14 cellular contexts compared by ENCODE assay signal in the genomic region with DNA sequence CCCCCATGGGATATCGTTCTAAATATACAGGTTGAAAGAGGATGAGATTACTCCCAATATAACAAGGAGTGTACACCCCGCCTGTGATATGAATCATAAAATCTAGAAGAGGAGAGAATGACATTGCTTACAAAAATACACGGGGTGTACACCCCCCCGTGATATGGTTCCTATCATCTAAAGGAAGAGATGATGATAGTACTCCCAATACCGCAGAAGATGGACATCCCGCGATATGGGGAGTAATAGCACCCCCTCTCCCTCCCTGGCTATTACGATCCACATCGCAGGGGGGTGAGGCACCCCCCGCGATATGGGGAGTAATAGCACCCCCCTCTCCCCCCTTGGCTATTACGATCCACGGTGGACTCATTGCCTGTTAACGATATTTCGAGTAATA.
DNase-seq lines count a peak whose midpoint lies in the region; ATAC-seq lines count a peak whose summit lies in the region.
"Had no signal": no experiment of that assay in that cellular context is flagged by ENCODE, and none has a peak within 500 bp of the region (broad histone marks: within the 10 kb centered on the region; RNA-seq: fewer than 3 reads in every experiment).

No MANE protein-coding gene starts in this region.

- CTCF ChIA-PET in activated CD4-positive, alpha-beta T cell treated with anti-CD3 and anti-CD28 coated beads, Interleukin-2, amount 10 ng/mL, durations not matched to agents 7 days and 5 days (lab: Charles Lee): no interaction called here

- no peak overlapping the region for H3K4me3 Mint-ChIP-seq in activated CD4-positive, alpha-beta T cell treated with anti-CD3 and anti-CD28 coated beads, Interleukin-2, amount 10 ng/mL, durations not matched to agents 24 days and 14 days
- H3K4me3 Mint-ChIP-seq in activated CD4-positive, alpha-beta T cell treated with anti-CD3 and anti-CD28 coated beads, Interleukin-2, amount 10 ng/mL, durations not matched to agents 7 days and 5 days: no peak overlapping the region
- no peak overlapping the region for H3K4me3 Mint-ChIP-seq in activated naive CD8-positive, alpha-beta T cell treated with anti-CD3 and anti-CD28 coated beads, Interleukin-2, amount 10 ng/mL, durations not matched to agents 7 days and 5 days
- H3K4me3 Mint-ChIP-seq in activated naive CD8-positive, alpha-beta T cell treated with anti-CD3 and anti-CD28 coated beads, Interleukin-2, amount 50 U/mL, for 24 hours: no peak overlapping the region
- no peak overlapping the region for H3K4me3 Mint-ChIP-seq in activated T-helper 17 cell treated with anti-CD3 and anti-CD28 coated beads, Interleukin-2, amount 50 U/mL, for 72 hours
- H3K4me3 Mint-ChIP-seq: CD4-positive, alpha-beta memory T cell had no signal

- H3K27me3 Mint-ChIP-seq in activated CD4-positive, alpha-beta T cell treated with anti-CD3 and anti-CD28 coated beads, Interleukin-2, amount 10 ng/mL, durations not matched to agents 24 days and 14 days: no peaks in the 10 kb centered on the region
- H3K27me3 Mint-ChIP-seq in activated CD4-positive, alpha-beta T cell treated with anti-CD3 and anti-CD28 coated beads, Interleukin-2, amount 10 ng/mL, durations not matched to agents 7 days and 5 days: no peaks in the 10 kb centered on the region
- no peaks in the 10 kb centered on the region for H3K27me3 Mint-ChIP-seq in activated naive CD8-positive, alpha-beta T cell treated with anti-CD3 and anti-CD28 coated beads, Interleukin-2, amount 10 ng/mL, durations not matched to agents 7 days and 5 days
- H3K27me3 Mint-ChIP-seq in activated naive CD8-positive, alpha-beta T cell treated with anti-CD3 and anti-CD28 coated beads, Interleukin-2, amount 50 U/mL, for 24 hours: no peaks in the 10 kb centered on the region
- H3K27me3 Mint-ChIP-seq in activated T-helper 17 cell treated with anti-CD3 and anti-CD28 coated beads, Interleukin-2, amount 50 U/mL, for 72 hours: no peaks in the 10 kb centered on the region
- H3K27me3 Mint-ChIP-seq: CD4-positive, alpha-beta memory T cell had no signal

- no peak overlapping the region for H3K27ac Mint-ChIP-seq in activated CD4-positive, alpha-beta T cell treated with anti-CD3 and anti-CD28 coated beads, Interleukin-2, amount 10 ng/mL, durations not matched to agents 24 days and 14 days
- no peak overlapping the region for H3K27ac Mint-ChIP-seq in activated CD4-positive, alpha-beta T cell treated with anti-CD3 and anti-CD28 coated beads, Interleukin-2, amount 10 ng/mL, durations not matched to agents 7 days and 5 days
- H3K27ac Mint-ChIP-seq in activated naive CD8-positive, alpha-beta T cell treated with anti-CD3 and anti-CD28 coated beads, Interleukin-2, amount 10 ng/mL, durations not matched to agents 7 days and 5 days: no peak overlapping the region
- H3K27ac Mint-ChIP-seq in activated naive CD8-positive, alpha-beta T cell treated with anti-CD3 and anti-CD28 coated beads, Interleukin-2, amount 50 U/mL, for 24 hours: no peak overlapping the region
- H3K27ac Mint-ChIP-seq in activated T-helper 17 cell treated with anti-CD3 and anti-CD28 coated beads, Interleukin-2, amount 50 U/mL, for 72 hours: no peak overlapping the region
- H3K27ac Mint-ChIP-seq: CD4-positive, alpha-beta memory T cell had no signal

- intact Hi-C loops in activated CD4-positive, alpha-beta T cell treated with anti-CD3 and anti-CD28 coated beads, Interleukin-2, amount 10 ng/mL, durations not matched to agents 24 days and 14 days (cut with micrococcal nuclease): no loop called here

- H3K9me3 Mint-ChIP-seq in activated CD4-positive, alpha-beta T cell treated with anti-CD3 and anti-CD28 coated beads, Interleukin-2, amount 10 ng/mL, durations not matched to agents 24 days and 14 days: no peaks in the 10 kb centered on the region
- H3K9me3 Mint-ChIP-seq in activated CD4-positive, alpha-beta T cell treated with anti-CD3 and anti-CD28 coated beads, Interleukin-2, amount 10 ng/mL, durations not matched to agents 7 days and 5 days: peaks cover 18% of the 10 kb centered on the region
- H3K9me3 Mint-ChIP-seq in activated naive CD8-positive, alpha-beta T cell treated with anti-CD3 and anti-CD28 coated beads, Interleukin-2, amount 10 ng/mL, durations not matched to agents 7 days and 5 days: peaks cover 9% of the 10 kb centered on the region
- peaks cover 14% of the 10 kb centered on the region for H3K9me3 Mint-ChIP-seq in activated naive CD8-positive, alpha-beta T cell treated with anti-CD3 and anti-CD28 coated beads, Interleukin-2, amount 50 U/mL, for 24 hours
- H3K9me3 Mint-ChIP-seq in activated T-helper 17 cell treated with anti-CD3 and anti-CD28 coated beads, Interleukin-2, amount 50 U/mL, for 72 hours: peaks cover 7% of the 10 kb centered on the region

- peak; percentile 71 for DNase-seq in activated CD4-positive, alpha-beta T cell treated with anti-CD3 and anti-CD28 coated beads, Interleukin-2, amount 10 ng/mL, durations not matched to agents 24 days and 14 days
- no peak for DNase-seq in activated CD4-positive, alpha-beta T cell treated with anti-CD3 and anti-CD28 coated beads, Interleukin-2, amount 10 ng/mL, durations not matched to agents 7 days and 5 days
- no peak for DNase-seq in activated naive CD8-positive, alpha-beta T cell treated with anti-CD3 and anti-CD28 coated beads, Interleukin-2, amount 10 ng/mL, durations not matched to agents 7 days and 5 days
- no peak for DNase-seq in activated naive CD8-positive, alpha-beta T cell treated with anti-CD3 and anti-CD28 coated beads, Interleukin-2, amount 50 U/mL, for 24 hours
- DNase-seq: C1 segment of cervical spinal cord; CD4-positive, alpha-beta memory T cell; COR-L47; DMS153; DND-41; GM23248; H7; HCEC 1CT had no signal

- H3K4me1 Mint-ChIP-seq in activated CD4-positive, alpha-beta T cell treated with anti-CD3 and anti-CD28 coated beads, Interleukin-2, amount 10 ng/mL, durations not matched to agents 24 days and 14 days: no peaks in the 10 kb centered on the region
- H3K4me1 Mint-ChIP-seq in activated CD4-positive, alpha-beta T cell treated with anti-CD3 and anti-CD28 coated beads, Interleukin-2, amount 10 ng/mL, durations not matched to agents 7 days and 5 days: no peaks in the 10 kb centered on the region
- H3K4me1 Mint-ChIP-seq in activated naive CD8-positive, alpha-beta T cell treated with anti-CD3 and anti-CD28 coated beads, Interleukin-2, amount 10 ng/mL, durations not matched to agents 7 days and 5 days: no peaks in the 10 kb centered on the region
- H3K4me1 Mint-ChIP-seq in activated naive CD8-positive, alpha-beta T cell treated with anti-CD3 and anti-CD28 coated beads, Interleukin-2, amount 50 U/mL, for 24 hours: no peaks in the 10 kb centered on the region
- H3K4me1 Mint-ChIP-seq in activated T-helper 17 cell treated with anti-CD3 and anti-CD28 coated beads, Interleukin-2, amount 50 U/mL, for 72 hours: no peaks in the 10 kb centered on the region
- H3K4me1 Mint-ChIP-seq: CD4-positive, alpha-beta memory T cell had no signal

- peak; percentile 16 for ATAC-seq in activated naive CD8-positive, alpha-beta T cell treated with anti-CD3 and anti-CD28 coated beads, Interleukin-2, amount 10 ng/mL, durations not matched to agents 7 days and 5 days (ENCODE audit: low read depth)
- no peak for ATAC-seq in activated naive CD8-positive, alpha-beta T cell treated with anti-CD3 and anti-CD28 coated beads, Interleukin-2, amount 50 U/mL, for 24 hours
- peak; percentile 43 for ATAC-seq in activated T-helper 17 cell treated with anti-CD3 and anti-CD28 coated beads, Interleukin-2, amount 50 U/mL, for 72 hours (replicated peaks)
- no peak for ATAC-seq in GM19328 (IDR thresholded peaks at IDR 0.05; ENCODE audit: unreplicated experiment)

- no peaks in the 10 kb centered on the region for H3K36me3 Mint-ChIP-seq in activated CD4-positive, alpha-beta T cell treated with anti-CD3 and anti-CD28 coated beads, Interleukin-2, amount 10 ng/mL, durations not matched to agents 24 days and 14 days (ENCODE audit: low read depth)
- no peaks in the 10 kb centered on the region for H3K36me3 Mint-ChIP-seq in activated CD4-positive, alpha-beta T cell treated with anti-CD3 and anti-CD28 coated beads, Interleukin-2, amount 10 ng/mL, durations not matched to agents 7 days and 5 days (ENCODE audit: low read depth)
- no peaks in the 10 kb centered on the region for H3K36me3 Mint-ChIP-seq in activated naive CD8-positive, alpha-beta T cell treated with anti-CD3 and anti-CD28 coated beads, Interleukin-2, amount 10 ng/mL, durations not matched to agents 7 days and 5 days
- no peaks in the 10 kb centered on the region for H3K36me3 Mint-ChIP-seq in activated naive CD8-positive, alpha-beta T cell treated with anti-CD3 and anti-CD28 coated beads, Interleukin-2, amount 50 U/mL, for 24 hours (ENCODE audit: low read depth)
- no peaks in the 10 kb centered on the region for H3K36me3 Mint-ChIP-seq in activated T-helper 17 cell treated with anti-CD3 and anti-CD28 coated beads, Interleukin-2, amount 50 U/mL, for 72 hours (ENCODE audit: low read depth)

- POLR2A ChIA-PET in activated CD4-positive, alpha-beta T cell treated with anti-CD3 and anti-CD28 coated beads, Interleukin-2, amount 10 ng/mL, durations not matched to agents 7 days and 5 days (lab: Charles Lee): no interaction called here
- POLR2A ChIA-PET in activated naive CD8-positive, alpha-beta T cell treated with anti-CD3 and anti-CD28 coated beads, Interleukin-2, amount 10 ng/mL, durations not matched to agents 7 days and 5 days (lab: Charles Lee): no interaction called here

Comparison
In these comparisons a context has a peak if more than half of its experiments do, and no peak if none do; other contexts are left out.
1. ATAC-seq: peak in activated naive CD8-positive, alpha-beta T cell treated with anti-CD3 and anti-CD28 coated beads, Interleukin-2, amount 10 ng/mL, durations not matched to agents 7 days and 5 days (single experiment) and activated T-helper 17 cell treated with anti-CD3 and anti-CD28 coated beads, Interleukin-2, amount 50 U/mL, for 72 hours (single experiment); none in activated naive CD8-positive, alpha-beta T cell treated with anti-CD3 and anti-CD28 coated beads, Interleukin-2, amount 50 U/mL, for 24 hours (single experiment) and GM19328 (single experiment).